Comparison of ENCODE assay signal across 8 cellular contexts in the genomic region with DNA sequence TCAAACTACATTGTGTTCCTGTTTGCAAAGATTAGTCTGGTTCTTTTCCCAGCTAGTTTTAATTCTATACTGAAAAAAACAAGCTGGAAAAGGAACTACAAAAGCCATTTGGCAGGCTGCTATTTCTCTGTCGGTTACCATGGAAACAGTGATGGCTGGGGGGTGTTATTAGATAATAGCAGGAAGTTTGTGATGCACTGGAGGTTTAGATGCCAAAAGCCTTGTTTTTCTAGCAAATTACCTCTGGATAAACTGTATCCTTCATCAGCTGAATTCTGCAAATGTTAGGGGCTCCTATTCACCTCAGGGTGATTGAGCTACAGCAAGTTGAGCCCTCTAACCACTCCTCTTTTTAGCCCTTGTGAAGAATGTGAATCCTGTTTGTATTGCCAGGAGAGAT. TPM values are rescaled to one million over a fixed set of nuclear protein-coding genes. Genes with fewer than 3 reads are reported as not detected.
DNase-seq lines count a peak whose midpoint lies in the region; ATAC-seq and TF ChIP-seq lines count a peak whose summit lies in the region.
"Had no signal": no experiment of that assay in that cellular context is flagged by ENCODE, and none has a peak within 500 bp of the region (broad histone marks: within the 10 kb centered on the region; RNA-seq: fewer than 3 reads in every experiment).

No MANE protein-coding gene starts in this region.

- no peaks in the 10 kb centered on the region for H3K79me2 ChIP-seq in Karpas-422 (ENCODE audit: low read length)

- no peak for TF ChIP-seq CTCF in WERI-Rb-1 (IDR thresholded peaks at IDR 0.05; ENCODE audit: low read depth, low read length)

- H3K4me1 ChIP-seq in Karpas-422 (ENCODE audit: low read length), result peaks cover 22% of the 10 kb centered on the region

- H3K27me3 ChIP-seq in layer of hippocampus (ENCODE audit: control insufficient read depth, insufficient read depth, low read length) (no peaks in the 10 kb centered on the region), WERI-Rb-1 (ENCODE audit: insufficient read depth, low read depth, severe bottlenecking) (no peaks in the 10 kb centered on the region), Karpas-422 (ENCODE audit: low read length) (no peaks in the 10 kb centered on the region)

- H3K36me3 ChIP-seq in WERI-Rb-1, result peaks cover 5% of the 10 kb centered on the region
- no peaks in the 10 kb centered on the region for H3K36me3 ChIP-seq in Karpas-422 (ENCODE audit: insufficient read depth, low read length)

- H3K9ac ChIP-seq in Karpas-422 (ENCODE audit: low read length), result no peak overlapping the region

- H3K9me3 ChIP-seq in WERI-Rb-1 (ENCODE audit: severe bottlenecking), result no peaks in the 10 kb centered on the region
- H3K9me3 ChIP-seq in Karpas-422 (ENCODE audit: low read length), result no peaks in the 10 kb centered on the region

- no peak overlapping the region for H3K4me2 ChIP-seq in Karpas-422 (ENCODE audit: low read depth, low read length, poor library complexity, severe bottlenecking)

- H3K27ac ChIP-seq in caudate nucleus (ENCODE audit: low read depth, low read length), result peak overlapping the region; percentile 61
- peak overlapping the region; percentile 30 for H3K27ac ChIP-seq in layer of hippocampus (ENCODE audit: low read depth, low read length)
- H3K27ac ChIP-seq in WERI-Rb-1, result no peak overlapping the region
- H3K27ac ChIP-seq in Karpas-422 (ENCODE audit: low read length), result no peak overlapping the region

- no peaks in the 10 kb centered on the region for H4K20me1 ChIP-seq in Karpas-422 (ENCODE audit: insufficient read depth, low read depth, low read length)

- H3K4me3 ChIP-seq in WERI-Rb-1 (ENCODE audit: low read depth, low read length) (no peak overlapping the region), Karpas-422 (ENCODE audit: low read length) (no peak overlapping the region)

- H3K9me2 ChIP-seq in Karpas-422 (replicated peaks; ENCODE audit: insufficient read depth, low read length), result no peaks in the 10 kb centered on the region

- no peak overlapping the region for H2AFZ ChIP-seq in Karpas-422 (ENCODE audit: low read length)

- DNase-seq in NCI-H2227 (lab: John Stamatoyannopoulos, UW; ENCODE audit: unreplicated experiment) (peak; percentile 90), caudate nucleus (lab: John Stamatoyannopoulos, UW) (peak in 5 of 61 donors; percentile 1 to 36 (median 26)), superior temporal gyrus (ENCODE audit: extremely low spot score) (peak; percentile 71), WERI-Rb-1 (no peak), Karpas-422 (no peak)
- DNase-seq: cortex of kidney had no signal

- no peak for ATAC-seq in GM21737 (IDR thresholded peaks at IDR 0.05; ENCODE audit: unreplicated experiment)

RNA-seq across cellular contexts. Expression of a gene that starts 25.2 kb away (rescaled TPM):
- total RNA-seq in Karpas-422 (2014; rRNA removed; shearing (Covaris generic); ENCODE audit: low replicate concordance), result not detected in 2 replicates

RNA-seq across cellular contexts. Expression of a gene that starts 36.6 kb away (rescaled TPM):
- not detected in 2 replicates for total RNA-seq in Karpas-422 (2014; rRNA removed; shearing (Covaris generic); ENCODE audit: low replicate concordance)

Comparison
In these comparisons a context has a peak if more than half of its experiments do, and no peak if none do; other contexts are left out.
1. DNase-seq: peak in NCI-H2227 (single experiment) and superior temporal gyrus (single experiment); none in WERI-Rb-1 (single experiment) and Karpas-422 (single experiment).
2. H3K27ac ChIP-seq: peak in caudate nucleus (single experiment) and layer of hippocampus (single experiment); none in WERI-Rb-1 (single experiment) and Karpas-422 (single experiment).